8 cellular contexts compared by ENCODE assay signal in the genomic region with DNA sequence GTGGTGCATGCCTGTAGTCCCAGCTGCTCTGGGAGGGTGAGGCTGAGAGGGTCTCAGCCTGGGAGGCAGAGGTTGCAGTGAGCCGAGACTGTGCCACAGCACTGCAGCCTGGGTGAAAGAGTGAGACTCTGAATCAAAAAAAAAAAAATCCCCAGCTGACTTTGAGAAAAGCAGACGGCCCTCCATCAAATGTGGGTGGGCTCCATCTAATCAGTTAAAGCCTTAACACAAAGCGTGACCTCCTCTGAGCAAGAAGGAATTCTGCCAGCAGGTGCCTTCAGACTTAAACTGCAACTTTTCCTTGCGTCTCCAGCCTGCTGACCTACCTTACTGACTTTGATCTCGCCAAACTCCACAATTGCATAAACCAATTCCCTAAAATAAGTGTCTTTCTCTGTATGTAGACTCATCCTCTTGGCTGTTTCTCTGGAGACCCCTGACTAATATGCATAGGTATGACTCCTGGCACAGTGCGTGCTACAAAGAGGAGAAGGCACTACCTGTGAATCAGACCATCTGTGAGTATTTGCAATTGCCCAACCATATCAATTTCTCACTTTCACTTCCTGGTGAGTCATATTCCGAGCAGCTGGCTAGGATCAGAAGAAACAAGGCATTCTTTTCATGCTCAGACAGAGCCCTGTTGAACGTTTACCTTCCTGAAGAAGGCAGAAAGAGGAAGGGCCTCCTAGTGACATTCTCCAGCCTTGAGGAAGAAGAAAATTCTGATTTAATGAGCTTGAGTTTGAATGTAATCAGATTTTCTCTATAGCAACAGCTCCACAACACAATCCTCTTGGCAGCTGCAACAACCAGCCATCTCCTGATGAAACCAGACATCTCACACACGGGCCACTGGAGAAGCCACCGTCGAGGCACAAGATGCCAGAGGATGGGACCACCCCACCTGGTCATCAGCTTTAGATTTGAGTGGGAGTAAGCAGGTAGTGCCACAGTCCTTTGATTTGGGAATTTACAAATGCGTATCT. TPM values are rescaled to one million over a fixed set of nuclear protein-coding genes. Genes with fewer than 3 reads are reported as not detected.
A peak's percentile ranks its signal among the peaks of the same experiment; 100 is the strongest.
DNase-seq lines count a peak whose midpoint lies in the region; ATAC-seq and TF ChIP-seq lines count a peak whose summit lies in the region.

No MANE protein-coding gene starts in this region.

- CTCF ChIA-PET in activated CD8-positive, alpha-beta T cell treated with anti-CD3 and anti-CD28 coated beads for 36 hours (lab: Charles Lee): no interaction called here

- POLR2A ChIA-PET in activated CD8-positive, alpha-beta T cell treated with anti-CD3 and anti-CD28 coated beads for 36 hours (lab: Charles Lee): interaction anchor here (0.6 to 1.6 kb wide), 2 partner anchors 10 to 12 kb away, joined by 3 read pairs; no protein-coding TSS in a partner anchor

- DNase-seq in AG10803 (ENCODE audit: low read depth) (peak; percentile 94), NCI-H2107 (lab: John Stamatoyannopoulos, UW) (peak; percentile 85), fibroblast of villous mesenchyme (ENCODE audit: low read depth) (peak; percentile 86), renal cortical epithelial cell (ENCODE audit: low read depth) (peak; percentile 100), nephron progenitor cell (no peak)
- peak; percentile 71 for DNase-seq in activated CD8-positive, alpha-beta T cell treated with anti-CD3 and anti-CD28 coated beads for 36 hours

- TF ChIP-seq CTCF in AG10803 (conservative IDR thresholded peaks at IDR 0.05; ENCODE audit: low read length) (no peak), fibroblast of villous mesenchyme (IDR thresholded peaks at IDR 0.05; ENCODE audit: insufficient read depth, low read depth, low read length) (no peak), nephron progenitor cell (IDR thresholded peaks at IDR 0.05) (no peak)
- TF ChIP-seq CTCF in activated CD8-positive, alpha-beta T cell treated with anti-CD3 and anti-CD28 coated beads for 36 hours (IDR thresholded peaks at IDR 0.05): no peak

- H3K4me1 Mint-ChIP-seq in activated CD8-positive, alpha-beta T cell treated with anti-CD3 and anti-CD28 coated beads for 36 hours (ENCODE audit: low read depth): peaks cover 49% of the 10 kb centered on the region
- peaks cover 40% of the 10 kb centered on the region for H3K4me1 Mint-ChIP-seq in nephron progenitor cell

- H3K9me3 Mint-ChIP-seq in activated CD8-positive, alpha-beta T cell treated with anti-CD3 and anti-CD28 coated beads for 36 hours: peaks cover 2% of the 10 kb centered on the region
- peaks cover 12% of the 10 kb centered on the region for H3K9me3 Mint-ChIP-seq in nephron progenitor cell

- no peak overlapping the region for H3K4me3 Mint-ChIP-seq in activated CD8-positive, alpha-beta T cell treated with anti-CD3 and anti-CD28 coated beads for 36 hours
- H3K4me3 Mint-ChIP-seq in nephron progenitor cell: no peak overlapping the region

- ATAC-seq in GM18858 (IDR thresholded peaks at IDR 0.05; ENCODE audit: unreplicated experiment) (peak; percentile 92), HG03039 (IDR thresholded peaks at IDR 0.05; ENCODE audit: unreplicated experiment) (peak; percentile 88)
- ATAC-seq in activated CD8-positive, alpha-beta T cell treated with anti-CD3 and anti-CD28 coated beads for 36 hours: peak; percentile 81

- H3K27me3 Mint-ChIP-seq in activated CD8-positive, alpha-beta T cell treated with anti-CD3 and anti-CD28 coated beads for 36 hours: peaks cover 4% of the 10 kb centered on the region
- H3K27me3 Mint-ChIP-seq in nephron progenitor cell (ENCODE audit: low read depth, poor library complexity): peaks cover 3% of the 10 kb centered on the region

- intact Hi-C loops in activated CD8-positive, alpha-beta T cell treated with anti-CD3 and anti-CD28 coated beads for 36 hours (cut with micrococcal nuclease): no loop called here

- no peaks in the 10 kb centered on the region for H3K36me3 Mint-ChIP-seq in activated CD8-positive, alpha-beta T cell treated with anti-CD3 and anti-CD28 coated beads for 36 hours (ENCODE audit: low read depth)
- H3K36me3 Mint-ChIP-seq in nephron progenitor cell (ENCODE audit: low read depth): no peaks in the 10 kb centered on the region

- peak overlapping the region; percentile 58 for H3K27ac Mint-ChIP-seq in activated CD8-positive, alpha-beta T cell treated with anti-CD3 and anti-CD28 coated beads for 36 hours
- no peak overlapping the region for H3K27ac Mint-ChIP-seq in nephron progenitor cell

- H3K4me3 ChIP-seq in AG10803 (ENCODE audit: low read length): no peak overlapping the region
- H3K4me3 ChIP-seq in fibroblast of villous mesenchyme (ENCODE audit: low read depth, low read length): no peak overlapping the region

RNA-seq across cellular contexts. Expression of gene CLMN, which starts 54.3 kb away (rescaled TPM):
- under 1 TPM; 0.31 to 0.59 TPM for total RNA-seq in activated CD8-positive, alpha-beta T cell treated with anti-CD3 and anti-CD28 coated beads for 36 hours
- total RNA-seq in fibroblast of villous mesenchyme (under 0.01 and 0.43 TPM in 2 replicates), renal cortical epithelial cell (19.6 and 30.3 TPM in 2 replicates)

Comparison
In these comparisons a context has a peak if more than half of its experiments do, and no peak if none do; other contexts are left out.
1. RNA of gene CLMN, which starts 54.3 kb away (total RNA-seq): 19.6 to 30.3 TPM in renal cortical epithelial cell; 0.31 to 0.59 TPM in activated CD8-positive, alpha-beta T cell treated with anti-CD3 and anti-CD28 coated beads for 36 hours and under 0.01 to 0.43 TPM in fibroblast of villous mesenchyme; every median in the first group is over 10 times any median in the second.
2. Peak in every context shown above with its lines, with median percentiles within 50 percentile points of each other: ATAC-seq.